ENCODE assay signal across 1 cellular context in the genomic region with DNA sequence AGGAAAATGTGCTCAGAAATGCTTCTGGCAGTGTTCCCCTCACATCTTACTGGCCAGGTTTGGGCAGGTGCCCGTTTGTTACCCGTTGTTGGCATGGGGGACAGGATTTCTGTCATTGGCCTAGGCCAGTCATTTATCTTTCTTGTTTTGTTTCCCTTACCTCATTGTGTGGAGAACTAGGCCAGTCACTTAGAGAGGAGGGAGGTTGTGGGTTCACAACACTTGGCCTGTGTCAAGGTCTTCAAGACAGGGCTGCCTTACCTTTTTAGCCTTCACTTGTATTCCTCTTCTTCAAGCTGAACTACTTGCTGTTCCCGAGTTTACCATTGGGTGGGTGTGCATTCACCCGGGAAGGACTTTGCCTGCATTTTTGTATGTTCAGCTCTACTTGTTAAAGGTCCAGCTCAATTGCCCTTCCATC.
TF ChIP-seq lines count a peak whose summit lies in the region.

No MANE protein-coding gene starts in this region.

TF ChIP-seq in H1, 55 proteins besides CTCF, POLR2A, EP300 and RAD21:
- TF ChIP-seq PHF8 (conservative IDR thresholded peaks at IDR 0.05; ENCODE audit: low read depth, low read length) (no peak), CREB1 (IDR thresholded peaks at IDR 0.05) (no peak), CBX5 (IDR thresholded peaks at IDR 0.05; ENCODE audit: low read depth, low read length) (no peak), TBP (IDR thresholded peaks at IDR 0.05; ENCODE audit: low read depth, low read length) (no peak), RNF2 (IDR thresholded peaks at IDR 0.05; ENCODE audit: borderline replicate concordance, low read depth, low read length, missing control alignments, poor library complexity, severe bottlenecking) (no peak), RXRA (IDR thresholded peaks at IDR 0.05; ENCODE audit: insufficient read depth, low read depth, low read length) (no peak), RBBP5 (IDR thresholded peaks at IDR 0.05; ENCODE audit: borderline replicate concordance, low read depth, low read length) (no peak), POLR2AphosphoS5 (IDR thresholded peaks at IDR 0.05; ENCODE audit: low read depth, low read length) (no peak), HDAC6 (IDR thresholded peaks at IDR 0.05; ENCODE audit: low read depth, low read length) (no peak), GABPA (IDR thresholded peaks at IDR 0.05; ENCODE audit: borderline replicate concordance, insufficient read depth, low read length) (no peak), CHD1 (IDR thresholded peaks at IDR 0.05; ENCODE audit: low read depth, low read length) (no peak)
